ENCODE assay signal across 1 cellular context in the genomic region with DNA sequence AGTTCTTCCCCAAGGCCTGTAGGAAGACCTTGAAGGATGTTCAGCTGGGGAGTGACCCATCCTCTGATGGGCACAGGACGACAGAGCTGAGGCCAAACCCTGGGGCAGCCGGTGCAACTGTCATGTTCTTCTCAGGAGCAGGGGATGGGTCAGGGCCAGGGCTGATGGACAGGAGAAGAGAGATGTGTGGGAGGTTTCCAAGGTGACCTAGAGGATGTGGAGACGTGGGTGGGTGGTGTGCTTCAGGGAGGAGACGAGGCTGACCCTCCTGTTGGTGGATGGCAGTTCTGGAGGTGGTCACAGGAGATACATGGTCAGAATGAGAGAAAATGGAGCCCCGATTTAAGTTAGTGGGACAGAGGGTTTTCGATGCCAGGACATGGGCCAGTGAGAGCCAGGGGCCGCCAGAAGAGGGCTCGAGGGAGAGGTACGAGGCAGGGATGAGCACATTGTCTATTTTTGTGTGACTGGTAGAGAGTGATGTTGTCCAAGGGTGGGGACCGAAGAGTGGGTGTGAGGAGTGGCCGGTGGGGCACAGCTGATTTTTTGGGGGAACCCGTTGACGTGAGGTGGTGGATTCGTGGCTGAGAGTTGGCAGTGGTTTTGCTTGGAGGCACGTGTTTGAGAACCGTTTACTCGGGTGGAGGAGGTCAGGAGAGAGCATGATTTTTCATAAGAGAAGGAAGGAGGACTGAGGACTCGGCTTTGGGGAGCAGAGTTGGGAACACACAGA.
TF ChIP-seq lines count a peak whose summit lies in the region.

No MANE protein-coding gene starts in this region.

TF ChIP-seq in IMR-90, 13 proteins besides CTCF, POLR2A, EP300 and RAD21:
- TF ChIP-seq ELK1 (IDR thresholded peaks at IDR 0.05; ENCODE audit: borderline replicate concordance, low read depth, low read length) (no peak), MXI1 (IDR thresholded peaks at IDR 0.05; ENCODE audit: borderline replicate concordance, low read depth, low read length) (no peak), CHD1 (IDR thresholded peaks at IDR 0.05; ENCODE audit: low read depth, low read length) (no peak), SMC3 (IDR thresholded peaks at IDR 0.05; ENCODE audit: low read depth, low read length) (no peak), RFX5 (IDR thresholded peaks at IDR 0.05; ENCODE audit: low read depth, low read length) (no peak), MAZ (IDR thresholded peaks at IDR 0.05; ENCODE audit: borderline replicate concordance, low read depth, low read length) (no peak), FOS (IDR thresholded peaks at IDR 0.05; ENCODE audit: low read depth, low read length) (no peak), USF2 (IDR thresholded peaks at IDR 0.05; ENCODE audit: low read depth, low read length) (no peak)
TF ChIP-seq in IMR-90: peak in this region for 0.
